10 cellular contexts compared by ENCODE assay signal in genomic region chr22:15689012-15689748, GRCh38. TPM values are rescaled to one million over a fixed set of nuclear protein-coding genes. Genes with fewer than 3 reads are reported as not detected.
"Had no signal": no experiment of that assay in that cellular context is flagged by ENCODE, and none has a peak within 500 bp of the region (broad histone marks: within the 10 kb centered on the region; RNA-seq: fewer than 3 reads in every experiment).

No MANE protein-coding gene starts in this region.

RNA-seq across cellular contexts. Expression of gene POTEH, which starts 0.6 kb away (rescaled TPM):
- total RNA-seq: activated CD4-positive, alpha-beta T cell treated with anti-CD3 and anti-CD28 coated beads, Interleukin-2, amount 10 ng/mL, durations not matched to agents 7 days and 5 days; activated CD8-positive, alpha-beta T cell treated with anti-CD3 and anti-CD28 coated beads, Interleukin-2, amount 10 ng/mL, durations not matched to agents 7 days and 5 days; activated T-cell treated with anti-CD3 and anti-CD28 coated beads, Interleukin-2, amount 50 U/mL, for 4 hours; esophagus squamous epithelium; fibroblast of villous mesenchyme; kidney epithelial cell; liver; progenitor cell of endocrine pancreas; SJSA1 had no signal
- polyA plus RNA-seq: liver, small intestine had no signal
